In genomic region chr18:50281295-50281971, GRCh38 we compare ENCODE assay signal across 1 cellular context.
TF ChIP-seq lines count a peak whose summit lies in the region.

MBD1 (minus strand) TSS chr18:50281523; CDS start chr18:50279992, 1,531 bp downstream.

TF ChIP-seq in HepG2, 621 proteins besides CTCF, POLR2A, EP300 and RAD21 (continued from another document):
- no peak for TF ChIP-seq ZNF646 (CRISPR knock-in tag; IDR thresholded peaks at IDR 0.05)
- TF ChIP-seq ELF1 (CRISPR knock-in tag; IDR thresholded peaks at IDR 0.05), result peak; percentile 95
- TF ChIP-seq ZNF781 (CRISPR knock-in tag; IDR thresholded peaks at IDR 0.05; ENCODE audit: borderline replicate concordance, not compliant biosample characterization), result peak; percentile 59
- peak; percentile 95 for TF ChIP-seq RBFOX2 (IDR thresholded peaks at IDR 0.05; ENCODE audit: low read depth, low read length)
- TF ChIP-seq, protein P1, sequence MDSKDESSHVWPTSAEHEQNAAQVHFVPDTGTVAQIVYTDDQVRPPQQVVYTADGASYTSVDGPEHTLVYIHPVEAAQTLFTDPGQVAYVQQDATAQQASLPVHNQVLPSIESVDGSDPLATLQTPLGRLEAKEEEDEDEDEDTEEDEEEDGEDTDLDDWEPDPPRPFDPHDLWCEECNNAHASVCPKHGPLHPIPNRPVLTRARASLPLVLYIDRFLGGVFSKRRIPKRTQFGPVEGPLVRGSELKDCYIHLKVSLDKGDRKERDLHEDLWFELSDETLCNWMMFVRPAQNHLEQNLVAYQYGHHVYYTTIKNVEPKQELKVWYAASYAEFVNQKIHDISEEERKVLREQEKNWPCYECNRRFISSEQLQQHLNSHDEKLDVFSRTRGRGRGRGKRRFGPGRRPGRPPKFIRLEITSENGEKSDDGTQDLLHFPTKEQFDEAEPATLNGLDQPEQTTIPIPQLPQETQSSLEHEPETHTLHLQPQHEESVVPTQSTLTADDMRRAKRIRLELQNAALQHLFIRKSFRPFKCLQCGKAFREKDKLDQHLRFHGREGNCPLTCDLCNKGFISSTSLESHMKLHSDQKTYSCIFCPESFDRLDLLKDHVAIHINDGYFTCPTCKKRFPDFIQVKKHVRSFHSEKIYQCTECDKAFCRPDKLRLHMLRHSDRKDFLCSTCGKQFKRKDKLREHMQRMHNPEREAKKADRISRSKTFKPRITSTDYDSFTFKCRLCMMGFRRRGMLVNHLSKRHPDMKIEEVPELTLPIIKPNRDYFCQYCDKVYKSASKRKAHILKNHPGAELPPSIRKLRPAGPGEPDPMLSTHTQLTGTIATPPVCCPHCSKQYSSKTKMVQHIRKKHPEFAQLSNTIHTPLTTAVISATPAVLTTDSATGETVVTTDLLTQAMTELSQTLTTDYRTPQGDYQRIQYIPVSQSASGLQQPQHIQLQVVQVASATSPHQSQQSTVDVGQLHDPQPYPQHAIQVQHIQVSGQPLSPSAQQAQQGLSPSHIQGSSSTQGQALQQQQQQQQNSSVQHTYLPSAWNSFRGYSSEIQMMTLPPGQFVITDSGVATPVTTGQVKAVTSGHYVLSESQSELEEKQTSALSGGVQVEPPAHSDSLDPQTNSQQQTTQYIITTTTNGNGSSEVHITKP (CRISPR knock-in tag; IDR thresholded peaks at IDR 0.05; ENCODE audit: low read depth), result peak; percentile 85
- TF ChIP-seq CBX1 (IDR thresholded peaks at IDR 0.05; ENCODE audit: low read depth), result peak; percentile 82
- no peak for TF ChIP-seq LCORL (IDR thresholded peaks at IDR 0.05)
- peak; percentile 82 for TF ChIP-seq LCORL (CRISPR knock-in tag; IDR thresholded peaks at IDR 0.05)
- TF ChIP-seq HNRNPUL1 (IDR thresholded peaks at IDR 0.05; ENCODE audit: low read depth, low read length), result no peak
- TF ChIP-seq, protein P2, sequence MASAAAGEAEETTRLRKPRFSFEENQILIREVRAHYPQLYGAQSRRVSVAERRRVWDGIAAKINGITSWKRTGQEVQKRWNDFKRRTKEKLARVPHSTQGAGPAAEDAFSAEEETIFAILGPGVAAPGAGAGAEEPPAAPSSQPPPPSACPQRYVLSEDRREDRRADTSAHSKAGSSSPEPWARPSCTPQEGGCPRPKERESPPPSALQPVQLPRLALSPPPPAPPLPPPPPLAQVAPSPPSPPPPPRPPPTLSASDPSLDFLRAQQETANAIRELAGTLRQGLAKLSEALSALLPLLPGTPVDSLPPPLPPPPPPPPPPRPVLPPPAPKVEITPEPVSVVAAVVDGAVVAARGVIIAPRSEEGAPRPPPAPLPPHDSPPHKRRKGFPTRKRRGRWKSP (CRISPR knock-in tag; IDR thresholded peaks at IDR 0.05), result peak; percentile 88
- TF ChIP-seq KAT8 (CRISPR knock-in tag; IDR thresholded peaks at IDR 0.05), result peak; percentile 96
- peak; percentile 97 for TF ChIP-seq HNF1B (CRISPR knock-in tag; IDR thresholded peaks at IDR 0.05)
